11 cellular contexts compared by ENCODE assay signal in genomic region chr7:23722587-23723216, GRCh38. TPM values are rescaled to one million over a fixed set of nuclear protein-coding genes. Genes with fewer than 3 reads are reported as not detected.
DNase-seq lines count a peak whose midpoint lies in the region; ATAC-seq, FAIRE-seq and TF ChIP-seq lines count a peak whose summit lies in the region.
"Not testable (repeated sequence)": the region's sequence is repeated elsewhere in the genome, so short reads cannot be mapped to it uniquely, and the experiment has no call there.
"Had no signal": no experiment of that assay in that cellular context is flagged by ENCODE, and none has a peak within 500 bp of the region (broad histone marks: within the 10 kb centered on the region; RNA-seq: fewer than 3 reads in every experiment).

No MANE protein-coding gene starts in this region.

- H3K27me3 ChIP-seq in GM23338 (ENCODE audit: insufficient read depth): peaks cover 74% of the 10 kb centered on the region
- H3K27me3 ChIP-seq in HUES64 (ENCODE audit: insufficient read depth, low read length): peaks cover 59% of the 10 kb centered on the region
- not testable (repeated sequence) for H3K27me3 ChIP-seq in K562 (ENCODE audit: control insufficient read depth in 2 of 2, insufficient read depth in 2 of 2, low read length in 2 of 2); lower lobe of right lung (ENCODE audit: low read depth); trophoblast cell (ENCODE audit: insufficient read depth, low read length)
- H3K27me3 ChIP-seq in iPS-18a (ENCODE audit: control insufficient read depth, insufficient read depth, low read length): peaks cover 42% of the 10 kb centered on the region

- H2BK120ac ChIP-seq in trophoblast cell (ENCODE audit: insufficient read depth, low read length, poor library complexity): not testable (repeated sequence)

- peaks cover 51% of the 10 kb centered on the region for H3K27me3 Mint-ChIP-seq in GM23338 (ENCODE audit: insufficient read depth, low read depth, poor library complexity)

- TF ChIP-seq POLR2A in A549 (IDR thresholded peaks at IDR 0.05; ENCODE audit: low read length): not testable (repeated sequence)
- TF ChIP-seq POLR2A in K562 (conservative IDR thresholded peaks at IDR 0.05): peak; percentile 46

- peak in 1 of 2 experiments; percentile 71; a peak in 3 of 6 replicates for ATAC-seq in A549
- not testable (repeated sequence) for ATAC-seq in GM23338, K562, lower lobe of right lung

- H3K9me1 ChIP-seq in K562 (ENCODE audit: control insufficient read depth, insufficient read depth, low read length): not testable (repeated sequence)

- H3K79me2 ChIP-seq in GM23338 (replicated peaks; ENCODE audit: insufficient read depth); K562 (ENCODE audit: control insufficient read depth, insufficient read depth, low read length); trophoblast cell (ENCODE audit: control insufficient read depth, insufficient read depth, low read length, poor library complexity): not testable (repeated sequence)

- H3K9me2 ChIP-seq in GM23338 (ENCODE audit: insufficient read depth): not testable (repeated sequence)

- H3K4me1 ChIP-seq in A549; GM23338 (ENCODE audit: insufficient read depth); K562 (replicated peaks in 1 of 2; ENCODE audit: control insufficient read depth in 2 of 2, insufficient read depth in 2 of 2, low read length in 2 of 2); lower lobe of right lung; trophoblast cell (ENCODE audit: control insufficient read depth in 1 of 2, insufficient read depth in 2 of 2, low read length in 2 of 2): not testable (repeated sequence)
- H3K4me1 ChIP-seq in HUES64 (ENCODE audit: insufficient read depth, low read length): peaks cover 15% of the 10 kb centered on the region
- H3K4me1 ChIP-seq in iPS-18a (ENCODE audit: control insufficient read depth, low read depth, low read length): peaks cover 12% of the 10 kb centered on the region

- not testable (repeated sequence) for H2BK12ac ChIP-seq in trophoblast cell (ENCODE audit: low read length)

- peak overlapping the region; percentile 59 for H3K4me3 Mint-ChIP-seq in GM23338

- H4K12ac ChIP-seq in trophoblast cell (ENCODE audit: low read depth, low read length): not testable (repeated sequence)

- H3K36me3 ChIP-seq in GM23338 (ENCODE audit: insufficient read depth); HUES64 (ENCODE audit: insufficient read depth, low read length); K562 (ENCODE audit: control insufficient read depth, insufficient read depth, low read length); iPS-18a (ENCODE audit: control insufficient read depth, low read depth, low read length); lower lobe of right lung; trophoblast cell (ENCODE audit: control insufficient read depth in 1 of 2, insufficient read depth in 2 of 2, low read length in 2 of 2): not testable (repeated sequence)

- H3K4me2 ChIP-seq in A549 (peak overlapping the region; percentile 55), GM23338 (0 out of 2 replicates have a peak overlapping the region, but pooled peaks have one; percentile 22), K562 (ENCODE audit: insufficient read depth, low read length) (peak overlapping the region; percentile 81), trophoblast cell (ENCODE audit: low read length) (peak overlapping the region; percentile 18)

- TF ChIP-seq RAD21 in A549 (conservative IDR thresholded peaks at IDR 0.05 in 1 of 2, IDR thresholded peaks at IDR 0.05 in 1 of 2); K562 (CRISPR knock-in tag; conservative IDR thresholded peaks at IDR 0.05 in 1 of 2, IDR thresholded peaks at IDR 0.05 in 1 of 2): not testable (repeated sequence)

- POLR2A ChIA-PET in A549 (lab: Yijun Ruan, JAX): interaction anchor here (1.1 to 1.4 kb wide), 2 partner anchors 9 to 125 kb away, joined by 4 to 7 read pairs; partner anchors contain the start of gene CCDC126
- POLR2A ChIA-PET in K562 (lab: Yijun Ruan, JAX): interaction anchor here (0.6 to 1.7 kb wide), 4 partner anchors 12 to 659 kb away, joined by 3 to 5 read pairs (median 4); no protein-coding TSS in a partner anchor

- not testable (repeated sequence) for H3K27ac Mint-ChIP-seq in GM23338

- intact Hi-C loops in K562 (cut with micrococcal nuclease); lower lobe of right lung (cut with DNase I): not testable (repeated sequence)

- H2AK5ac ChIP-seq in trophoblast cell (ENCODE audit: low read length): not testable (repeated sequence)

- BruUV-seq in K562 (replicated peaks; lab: Mats Ljungman, UMichigan): TSS peak; percentile 86

- not testable (repeated sequence) for TF ChIP-seq CTCF in A549 (IDR thresholded peaks at IDR 0.05); GM23338 (conservative IDR thresholded peaks at IDR 0.05; ENCODE audit: low read depth in 2 of 2); K562 (IDR thresholded peaks at IDR 0.05 in 2 of 3, conservative IDR thresholded peaks at IDR 0.05 in 1 of 3; ENCODE audit: insufficient read depth in 2 of 3, low read depth in 1 of 3, low read length in 3 of 3); lower lobe of right lung (IDR thresholded peaks at IDR 0.05)

- H3K4ac ChIP-seq in trophoblast cell (ENCODE audit: low read depth, low read length): not testable (repeated sequence)

- not testable (repeated sequence) for H3F3A ChIP-seq in GM23338 (replicated peaks; ENCODE audit: low read depth)

- not testable (repeated sequence) for H2AFZ ChIP-seq in GM23338; trophoblast cell (ENCODE audit: insufficient read depth, low read length, poor library complexity)
- peak overlapping the region; percentile 95 for H2AFZ ChIP-seq in K562 (ENCODE audit: low read depth, low read length)

- not testable (repeated sequence) for H3K9me3 ChIP-seq in A549; HUES64 (ENCODE audit: insufficient read depth, low read depth, low read length); K562 (replicated peaks; ENCODE audit: control insufficient read depth, insufficient read depth, low read depth, low read length); iPS-18a (ENCODE audit: control insufficient read depth, low read depth, low read length); lower lobe of right lung; trophoblast cell (ENCODE audit: insufficient read depth, low read depth, low read length)

- DNase-seq in A549 (ENCODE audit: low read depth in 1 of 2, low spot score in 1 of 2): peak in 1 of 2 experiments; percentile 65
- DNase-seq in GM23338 (ENCODE audit: low spot score): peak; percentile 26
- peak; percentile 5 for DNase-seq in NCI-H748 (lab: John Stamatoyannopoulos, UW; ENCODE audit: unreplicated experiment)
- DNase-seq in K562 (ENCODE audit: extremely low read depth in 1 of 4, low spot score in 3 of 4): peak in 1 of 4 experiments; percentile 75
- peak; percentile 68 for DNase-seq in lower lobe of right lung
- DNase-seq in trophoblast cell: peak in 1 of 2 donors; percentile 7

- not testable (repeated sequence) for TF ChIP-seq EP300 in A549 (IDR thresholded peaks at IDR 0.05); K562 (IDR thresholded peaks at IDR 0.05; ENCODE audit: low read length)

- WGBS in A549 (ENCODE audit: missing lambda C conversion rate): 9% methylated on average over 19 of the region's 21 CpGs
- 66% methylated on average over 21 of the region's 21 CpGs for WGBS in HUES64
- WGBS in K562 (ENCODE audit: insufficient coverage, low coverage, missing lambda C conversion rate): 10% methylated on average over 20 of the region's 21 CpGs
- WGBS in trophoblast cell (ENCODE audit: extremely low coverage, insufficient coverage, insufficient read length): no CpG with 5 or more reads among the region's 21 CpGs

- H2BK5ac ChIP-seq in trophoblast cell (ENCODE audit: low read depth, low read length, poor library complexity): not testable (repeated sequence)

- not testable (repeated sequence) for H3K14ac ChIP-seq in trophoblast cell (ENCODE audit: low read length)

- not testable (repeated sequence) for H3K18ac ChIP-seq in trophoblast cell (ENCODE audit: low read length)

- H4K8ac ChIP-seq in trophoblast cell (ENCODE audit: low read depth, low read length): not testable (repeated sequence)

- peaks cover 20% of the 10 kb centered on the region for H3K9me3 Mint-ChIP-seq in GM23338

- H3K9ac ChIP-seq in HUES64 (ENCODE audit: low read depth, low read length): peak overlapping the region; percentile 52
- H3K9ac ChIP-seq in K562 (ENCODE audit: insufficient read depth in 1 of 2, low read depth in 2 of 2, low read length in 2 of 2): peak overlapping the region; percentile 48 to 73; a peak in 2 of 4 replicates
- not testable (repeated sequence) for H3K9ac ChIP-seq in iPS-18a (ENCODE audit: low read length); trophoblast cell (ENCODE audit: low read length)

- in situ Hi-C loops in K562 (cut with MboI): loop anchor here (25.0 kb wide), 1 partner anchor 460 kb away; no protein-coding TSS in a partner anchor

- H3K36me3 Mint-ChIP-seq in GM23338 (ENCODE audit: low read depth): peaks cover 14% of the 10 kb centered on the region

- not testable (repeated sequence) for H3K23ac ChIP-seq in trophoblast cell (ENCODE audit: low read length)

- FAIRE-seq in A549 (lab: Jason Lieb, UNC); K562 (lab: Jason Lieb, UNC): not testable (repeated sequence)

- H4K20me1 ChIP-seq in GM23338 (replicated peaks; ENCODE audit: insufficient read depth); K562 (replicated peaks; ENCODE audit: control insufficient read depth, insufficient read depth, low read length): not testable (repeated sequence)

- not testable (repeated sequence) for H3K79me1 ChIP-seq in trophoblast cell (ENCODE audit: low read length)

- CTCF ChIA-PET in A549 (lab: Yijun Ruan, JAX): interaction anchor here (1.9 kb wide), 1 partner anchor 11 kb away, joined by 4 read pairs; no protein-coding TSS in a partner anchor
- CTCF ChIA-PET in K562 (lab: Yijun Ruan, JAX; ENCODE audit: low intra/inter-chr PET ratio): not testable (repeated sequence)

- H3K4me3 ChIP-seq in A549: peak overlapping the region; percentile 53
- H3K4me3 ChIP-seq in GM23338: peak overlapping the region; percentile 43
- peak overlapping the region; percentile 54 for H3K4me3 ChIP-seq in HUES64 (ENCODE audit: low read length)
- H3K4me3 ChIP-seq in K562: peak overlapping the region; percentile 38
- peak overlapping the region; percentile 30 for H3K4me3 ChIP-seq in iPS-18a (ENCODE audit: low read length)
- not testable (repeated sequence) for H3K4me3 ChIP-seq in lower lobe of right lung
- peak overlapping the region; percentile 15 for H3K4me3 ChIP-seq in trophoblast cell (ENCODE audit: low read depth, low read length)

- H4K91ac ChIP-seq in trophoblast cell (ENCODE audit: low read depth, low read length): not testable (repeated sequence)

- peaks cover 18% of the 10 kb centered on the region for H3K4me1 Mint-ChIP-seq in GM23338

- H3K27ac ChIP-seq in A549: peak overlapping the region; percentile 77 to 89
- H3K27ac ChIP-seq in GM23338 (ENCODE audit: low read depth); HUES64 (ENCODE audit: low read depth, low read length); iPS-18a (ENCODE audit: low read length); lower lobe of right lung; trophoblast cell (ENCODE audit: low read depth, low read length): not testable (repeated sequence)
- peak overlapping the region; percentile 50 for H3K27ac ChIP-seq in K562 (ENCODE audit: extremely low read depth, low read depth, low read length)

RNA-seq across cellular contexts. Expression of gene STK31, which starts 12.7 kb away (rescaled TPM):
- polyA plus RNA-seq in A549 (2011; rRNA removed) (2.2 and 3.9 TPM in 2 replicates), A549 (2017; fragmentation: RNase III; extraction: RNeasy Plus Mini Kit Qiagen cat#74134 plus additional on column Dnase treatment) (2.0 to 2.4 TPM (median 2.3 TPM) in 3 replicates), GM23338 (2016; fragmentation: Nextera tagmentation; extraction: Ambion mirVana) (0.14 and 0.55 TPM in 2 replicates), K562 (2011; rRNA removed) (0.26 and 0.46 TPM in 2 replicates), K562 (2014; fragmentation: Illumina TruSeq; extraction: Trizol) (0.30 and 0.64 TPM in 2 replicates), K562 (2014; fragmentation: Nextera tagmentation; extraction: Ambion mirVana) (under 1 TPM; 0.10 to 0.56 TPM), K562 (2014; rRNA removed) (0.20 and 0.91 TPM in 2 replicates)
- polyA plus RNA-seq in A549 (2012; cell fraction: cytosol; rRNA removed): 0.24 and 0.34 TPM in 2 replicates
- 0.38 and 0.39 TPM in 2 replicates for polyA plus RNA-seq in A549 (2012; cell fraction: nucleus; rRNA removed)
- 0.39 and 1.2 TPM in 2 replicates for polyA minus RNA-seq in A549 (2011; rRNA and poly(A)+ RNA removed)
- total RNA-seq in GM23338 (2014; rRNA removed; shearing (Covaris generic)): 0.31 and 0.43 TPM in 2 replicates
- polyA plus RNA-seq in HUES64 (2013, experiment 1 of 2): 0.25 TPM
- 0.38 TPM for polyA plus RNA-seq in HUES64 (2013, experiment 2 of 2)
- 0.30 and 0.63 TPM in 2 replicates for total RNA-seq in K562 (2011; cell fraction: chromatin; rRNA removed; ENCODE audit: low replicate concordance)
- total RNA-seq in K562 (2011; cell fraction: nucleolus; rRNA removed): 0.26 and 0.33 TPM in 2 replicates
- total RNA-seq in K562 (2011; cell fraction: nucleoplasm; rRNA removed): 0.15 and 0.37 TPM in 2 replicates
- total RNA-seq in K562 (2014; rRNA removed) (0.61 and 1.2 TPM in 2 replicates), K562 (2014; rRNA removed; fragmentation: Illumina TruSeq; extraction: Trizol) (0.25 and 0.77 TPM in 2 replicates), K562 (2015; rRNA removed; fragmentation: Illumina TruSeq; extraction: Trizol) (0.18 and 0.49 TPM in 2 replicates), K562 (2021) (0.09 and 0.20 TPM in 2 replicates), lower lobe of right lung (1.0 TPM)
- 0.03 and 0.19 TPM in 2 replicates for polyA plus RNA-seq in K562 (2011; cell fraction: cytosol; rRNA removed)
- 0.26 and 0.70 TPM in 2 replicates for polyA plus RNA-seq in K562 (2011; cell fraction: nucleus; rRNA removed)
- polyA plus RNA-seq in K562 (2012): 0.35 and 0.48 TPM in 2 replicates
- polyA minus RNA-seq in K562 (2011; rRNA and poly(A)+ RNA removed): 0.21 and 0.39 TPM in 2 replicates
- polyA minus RNA-seq in K562 (2011; cell fraction: cytosol; rRNA and poly(A)+ RNA removed): not detected in 2 replicates
- 0.33 and 0.94 TPM in 2 replicates for polyA minus RNA-seq in K562 (2011; cell fraction: nucleus; rRNA and poly(A)+ RNA removed)
- polyA plus RNA-seq in trophoblast cell (2013): 0.10 and 0.15 TPM in 2 replicates
- total RNA-seq: M059J, SK-MEL-5 had no signal
- polyA plus RNA-seq: CD14-positive monocyte had no signal

RNA-seq across cellular contexts. Expression of gene FAM221A, which starts 42.7 kb away (rescaled TPM):
- polyA plus RNA-seq in A549 (2011; rRNA removed): 1.8 and 2.6 TPM in 2 replicates
- polyA plus RNA-seq in A549 (2012; cell fraction: cytosol; rRNA removed): 0.76 and 0.87 TPM in 2 replicates
- polyA plus RNA-seq in A549 (2012; cell fraction: nucleus; rRNA removed): 0.62 and 0.80 TPM in 2 replicates
- polyA plus RNA-seq in A549 (2017; fragmentation: RNase III; extraction: RNeasy Plus Mini Kit Qiagen cat#74134 plus additional on column Dnase treatment): 0.66 to 1.1 TPM (median 0.94 TPM) in 3 replicates
- polyA minus RNA-seq in A549 (2011; rRNA and poly(A)+ RNA removed): 2.4 and 3.3 TPM in 2 replicates
- 29.9 and 31.4 TPM in 2 replicates for total RNA-seq in GM23338 (2014; rRNA removed; shearing (Covaris generic))
- polyA plus RNA-seq in GM23338 (2016; fragmentation: Nextera tagmentation; extraction: Ambion mirVana): 31.9 and 35.7 TPM in 2 replicates
- polyA plus RNA-seq in HUES64 (2013, experiment 1 of 2): 5.7 TPM
- 7.4 TPM for polyA plus RNA-seq in HUES64 (2013, experiment 2 of 2)
- not detected in 2 replicates for total RNA-seq in K562 (2011; cell fraction: chromatin; rRNA removed; ENCODE audit: low replicate concordance)
- not detected in 2 replicates for total RNA-seq in K562 (2011; cell fraction: nucleolus; rRNA removed)
- total RNA-seq in K562 (2011; cell fraction: nucleoplasm; rRNA removed): not detected in 2 replicates
- total RNA-seq in K562 (2014; rRNA removed): 0.29 TPM in 1 of 2 replicates, not detected in the other
- total RNA-seq in K562 (2014; rRNA removed; fragmentation: Illumina TruSeq; extraction: Trizol): not detected in 2 replicates
- not detected in 2 replicates for total RNA-seq in K562 (2015; rRNA removed; fragmentation: Illumina TruSeq; extraction: Trizol)
- total RNA-seq in K562 (2021): not detected in 2 replicates
- not detected in 2 replicates for polyA plus RNA-seq in K562 (2011; rRNA removed)
- 0.35 TPM in 1 of 2 replicates, not detected in the other for polyA plus RNA-seq in K562 (2011; cell fraction: cytosol; rRNA removed)
- 0.03 and 0.13 TPM in 2 replicates for polyA plus RNA-seq in K562 (2011; cell fraction: nucleus; rRNA removed)
- not detected in 2 replicates for polyA plus RNA-seq in K562 (2012)
- not detected in 2 replicates for polyA plus RNA-seq in K562 (2014; fragmentation: Illumina TruSeq; extraction: Trizol)
- not detected for polyA plus RNA-seq in K562 (2014; fragmentation: Nextera tagmentation; extraction: Ambion mirVana)
- polyA plus RNA-seq in K562 (2014; rRNA removed): not detected in 2 replicates
- not detected in 2 replicates for polyA minus RNA-seq in K562 (2011; rRNA and poly(A)+ RNA removed)
- not detected in 2 replicates for polyA minus RNA-seq in K562 (2011; cell fraction: cytosol; rRNA and poly(A)+ RNA removed)
- not detected in 2 replicates for polyA minus RNA-seq in K562 (2011; cell fraction: nucleus; rRNA and poly(A)+ RNA removed)
- 10.3 TPM for total RNA-seq in lower lobe of right lung
- 2.0 and 2.3 TPM in 2 replicates for polyA plus RNA-seq in trophoblast cell (2013)

Comparison
In these comparisons a context has a peak if more than half of its experiments do, and no peak if none do; other contexts are left out.
1. H3K4me2 ChIP-seq: peak in every context shown above with its lines; median percentile 81 in K562; 55 in A549; 22 in GM23338; 18 in trophoblast cell.